24 cellular contexts compared by ENCODE assay signal in the genomic region with DNA sequence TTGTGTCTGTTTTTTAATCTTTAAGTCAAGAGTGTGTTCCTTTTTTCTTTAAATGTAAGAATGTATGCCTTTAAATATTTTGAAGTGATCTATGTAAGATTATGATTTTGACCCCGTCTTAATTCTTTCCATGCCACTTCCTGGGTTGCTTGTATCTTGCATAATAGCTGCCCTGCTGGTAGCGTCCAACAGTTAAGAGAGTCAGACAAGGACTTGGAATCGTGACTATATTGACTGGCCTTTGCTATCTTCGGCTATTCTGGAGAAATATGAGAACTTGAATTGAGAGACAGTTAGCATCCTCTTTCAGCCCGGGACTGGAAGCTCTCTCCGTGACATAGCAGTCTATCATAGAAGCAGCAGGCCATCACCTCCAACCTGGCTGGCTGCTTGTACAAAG. TPM values are rescaled to one million over a fixed set of nuclear protein-coding genes. Genes with fewer than 3 reads are reported as not detected.
DNase-seq lines count a peak whose midpoint lies in the region; ATAC-seq, FAIRE-seq and TF ChIP-seq lines count a peak whose summit lies in the region.
"Had no signal": no experiment of that assay in that cellular context is flagged by ENCODE, and none has a peak within 500 bp of the region (broad histone marks: within the 10 kb centered on the region; RNA-seq: fewer than 3 reads in every experiment).

No MANE protein-coding gene starts in this region.

- DNase-seq in right lobe of liver: no peak
- DNase-seq in HepG2 (ENCODE audit: low spot score): no peak
- peak; percentile 83 for DNase-seq in fibroblast of gingiva (ENCODE audit: low read depth)
- no peak for DNase-seq in COR-L47 (lab: John Stamatoyannopoulos, UW)
- no peak for DNase-seq in NCI-H2196 (lab: John Stamatoyannopoulos, UW; ENCODE audit: unreplicated experiment)
- DNase-seq in activated CD4-positive, alpha-beta T cell treated with anti-CD3 and anti-CD28 coated beads for 36 hours: no peak
- DNase-seq in effector memory CD4-positive, alpha-beta T cell: no peak
- DNase-seq: activated CD4-positive, alpha-beta T cell treated with anti-CD3 and anti-CD28 coated beads, Interleukin-2, amount 10 ng/mL, durations not matched to agents 24 days and 14 days; activated CD8-positive, alpha-beta memory T cell treated with anti-CD3 and anti-CD28 coated beads, Interleukin-2, amount 50 U/mL, for 4 hours; foreskin melanocyte; midbrain; NCI-H146; NCI-H748 treated with DMSO at 0.1 percent for 48 hours; SHP77 treated with DMSO at 0.1 percent for 48 hours; T-cell had no signal

- TF ChIP-seq EP300 in HepG2 (IDR thresholded peaks at IDR 0.05; ENCODE audit: low read depth in 2 of 2, low read length in 2 of 2) (no peak), HepG2 (CRISPR knock-in tag; IDR thresholded peaks at IDR 0.05; ENCODE audit: borderline replicate concordance) (no peak)

- no peaks in the 10 kb centered on the region for H3K9me3 Mint-ChIP-seq in nephron
- H3K9me3 Mint-ChIP-seq in activated CD4-positive, alpha-beta T cell treated with anti-CD3 and anti-CD28 coated beads for 36 hours (ENCODE audit: low read depth): no peaks in the 10 kb centered on the region
- H3K9me3 Mint-ChIP-seq: activated CD4-positive, alpha-beta T cell treated with anti-CD3 and anti-CD28 coated beads, Interleukin-2, amount 10 ng/mL, durations not matched to agents 24 days and 14 days; activated T-helper 2 cell treated with anti-CD3 and anti-CD28 coated beads, Interferon-gamma antibody, Interleukin-2, Interleukin-4, amounts not matched to agents 10 μg/mL and 5 μg/mL and 100 μg/mL, durations not matched to agents 14 hours and 24 hours and 36 hours; natural killer cell treated with Interleukin-12 subunit alpha and Interleukin-12 subunit beta and Interleukin-15 and Interleukin-18, amount 100 ng/mL, for 72 hours; T-cell had no signal

- no peak overlapping the region for H3K4me2 ChIP-seq in HepG2 (ENCODE audit: low read depth, low read length)

- peak in 1 of 4 donors; percentile 72 for ATAC-seq in right lobe of liver
- no peak for ATAC-seq in HepG2
- ATAC-seq in activated CD4-positive, alpha-beta T cell treated with anti-CD3 and anti-CD28 coated beads for 36 hours: no peak
- ATAC-seq: natural killer cell treated with Interleukin-12 subunit alpha and Interleukin-12 subunit beta and Interleukin-15 and Interleukin-18, amount 100 ng/mL, for 72 hours; T-cell had no signal

- H3K27me3 ChIP-seq in right lobe of liver (no peaks in the 10 kb centered on the region), HepG2 (ENCODE audit: control insufficient read depth in 1 of 2, insufficient read depth in 2 of 2, low read length in 2 of 2) (no peaks in the 10 kb centered on the region)
- H3K27me3 ChIP-seq in effector memory CD4-positive, alpha-beta T cell (replicated peaks; ENCODE audit: control insufficient read depth, insufficient read depth, low read length, poor library complexity, severe bottlenecking): no peaks in the 10 kb centered on the region
- H3K27me3 ChIP-seq: vagina had no signal

- no peak overlapping the region for H3K9ac ChIP-seq in HepG2 (ENCODE audit: insufficient read depth, low read depth, low read length)

- peaks cover 72% of the 10 kb centered on the region for H3K36me3 Mint-ChIP-seq in nephron (ENCODE audit: low read depth)
- no peaks in the 10 kb centered on the region for H3K36me3 Mint-ChIP-seq in activated CD4-positive, alpha-beta T cell treated with anti-CD3 and anti-CD28 coated beads for 36 hours (ENCODE audit: low read depth)
- H3K36me3 Mint-ChIP-seq: natural killer cell treated with Interleukin-12 subunit alpha and Interleukin-12 subunit beta and Interleukin-15 and Interleukin-18, amount 100 ng/mL, for 72 hours; T-cell had no signal

- peaks cover 0 to 3% (median 0%) of the 10 kb centered on the region in 4 donors for H3K36me3 ChIP-seq in right lobe of liver
- peaks cover 0 to 2% of the 10 kb centered on the region in 2 experiments; a peak in 1 of 5 replicates for H3K36me3 ChIP-seq in HepG2 (replicated peaks in 1 of 2; ENCODE audit: control insufficient read depth in 1 of 2, insufficient read depth in 2 of 2, low read length in 2 of 2)
- H3K36me3 ChIP-seq in effector memory CD4-positive, alpha-beta T cell (ENCODE audit: control insufficient read depth, insufficient read depth, low read length): no peaks in the 10 kb centered on the region
- H3K36me3 ChIP-seq: vagina had no signal

- BruUV-seq in HepG2 (replicated peaks; lab: Mats Ljungman, UMichigan): no TSS peak

- no peak overlapping the region for H3K4me3 Mint-ChIP-seq in nephron
- no peak overlapping the region for H3K4me3 Mint-ChIP-seq in activated CD4-positive, alpha-beta T cell treated with anti-CD3 and anti-CD28 coated beads for 36 hours
- H3K4me3 Mint-ChIP-seq: activated CD4-positive, alpha-beta T cell treated with anti-CD3 and anti-CD28 coated beads, Interleukin-2, amount 10 ng/mL, durations not matched to agents 24 days and 14 days; natural killer cell treated with Interleukin-12 subunit alpha and Interleukin-12 subunit beta and Interleukin-15 and Interleukin-18, amount 100 ng/mL, for 72 hours; T-cell had no signal

- TF ChIP-seq CTCF in right lobe of liver (IDR thresholded peaks at IDR 0.05): no peak
- TF ChIP-seq CTCF in HepG2 (CRISPR knock-in tag; IDR thresholded peaks at IDR 0.05): no peak
- TF ChIP-seq CTCF in nephron (IDR thresholded peaks at IDR 0.05; ENCODE audit: unreplicated experiment in 3 of 3): no peak

- H3K9me3 ChIP-seq in right lobe of liver: no peaks in the 10 kb centered on the region
- no peaks in the 10 kb centered on the region for H3K9me3 ChIP-seq in HepG2 (ENCODE audit: low read length)
- H3K9me3 ChIP-seq in effector memory CD4-positive, alpha-beta T cell (ENCODE audit: control insufficient read depth, low read length): no peaks in the 10 kb centered on the region
- H3K9me3 ChIP-seq: vagina had no signal

- POLR2A ChIA-PET in HepG2 (lab: Yijun Ruan, JAX): no interaction called here
- POLR2A ChIA-PET in activated CD4-positive, alpha-beta T cell treated with anti-CD3 and anti-CD28 coated beads for 36 hours (lab: Charles Lee): no interaction called here

- WGBS in right lobe of liver (ENCODE audit: insufficient coverage, low coverage, low lambda C conversion rate, missing lambda C conversion rate): 30% methylated on average over 4 of the region's 6 CpGs
- WGBS in HepG2 (ENCODE audit: low lambda C conversion rate): 92% methylated on average over 6 of the region's 6 CpGs

- no peaks in the 10 kb centered on the region for H3K27me3 Mint-ChIP-seq in nephron (ENCODE audit: low read depth)
- H3K27me3 Mint-ChIP-seq in activated CD4-positive, alpha-beta T cell treated with anti-CD3 and anti-CD28 coated beads for 36 hours: peaks cover 10% of the 10 kb centered on the region

- in situ Hi-C loops in HepG2 (cut with HindIII; ENCODE audit: extremely low pct_ligation_motif_present, low pct_unique_long_range_greater_than_20kb): no loop called here

- peak overlapping the region; percentile 8 to 60 (median 9) for H3K27ac Mint-ChIP-seq in nephron
- no peak overlapping the region for H3K27ac Mint-ChIP-seq in activated CD4-positive, alpha-beta T cell treated with anti-CD3 and anti-CD28 coated beads for 36 hours
- H3K27ac Mint-ChIP-seq: activated CD4-positive, alpha-beta T cell treated with anti-CD3 and anti-CD28 coated beads, Interleukin-2, amount 10 ng/mL, durations not matched to agents 24 days and 14 days; activated T-helper 2 cell treated with anti-CD3 and anti-CD28 coated beads, Interferon-gamma antibody, Interleukin-2, Interleukin-4, amounts not matched to agents 10 μg/mL and 5 μg/mL and 100 μg/mL, durations not matched to agents 14 hours and 24 hours and 36 hours; natural killer cell treated with Interleukin-12 subunit alpha and Interleukin-12 subunit beta and Interleukin-15 and Interleukin-18, amount 100 ng/mL, for 72 hours; T-cell had no signal

- no peak for TF ChIP-seq RAD21 in HepG2 (CRISPR knock-in tag; IDR thresholded peaks at IDR 0.05)

- no peaks in the 10 kb centered on the region for H4K20me1 ChIP-seq in HepG2 (ENCODE audit: insufficient read depth, low read length)

- intact Hi-C loops in right lobe of liver (cut with DNase I) (no loop called here), HepG2 (cut with micrococcal nuclease; ENCODE audit: unreplicated experiment) (no loop called here)
- intact Hi-C loops in activated CD4-positive, alpha-beta T cell treated with anti-CD3 and anti-CD28 coated beads for 36 hours (cut with DNase I, micrococcal nuclease): no loop called here

- CTCF ChIA-PET in HepG2 (lab: Yijun Ruan, JAX; ENCODE audit: low intra/inter-chr PET ratio, low total read pairs): no interaction called here
- CTCF ChIA-PET in activated CD4-positive, alpha-beta T cell treated with anti-CD3 and anti-CD28 coated beads for 36 hours (lab: Charles Lee): no interaction called here

- H3K4me1 Mint-ChIP-seq in nephron: peaks cover 36% of the 10 kb centered on the region
- no peaks in the 10 kb centered on the region for H3K4me1 Mint-ChIP-seq in activated CD4-positive, alpha-beta T cell treated with anti-CD3 and anti-CD28 coated beads for 36 hours
- H3K4me1 Mint-ChIP-seq: activated CD4-positive, alpha-beta T cell treated with anti-CD3 and anti-CD28 coated beads, Interleukin-2, amount 10 ng/mL, durations not matched to agents 24 days and 14 days; T-cell had no signal

- peak overlapping the region in 2 of 3 donors; percentile 3 to 15 for H3K27ac ChIP-seq in right lobe of liver
- no peak overlapping the region for H3K27ac ChIP-seq in HepG2 (ENCODE audit: extremely low read length, insufficient read depth, low read length)
- no peak overlapping the region for H3K27ac ChIP-seq in effector memory CD4-positive, alpha-beta T cell (ENCODE audit: insufficient read depth, low read length, poor library complexity, severe bottlenecking)
- H3K27ac ChIP-seq: C4-2B, HL-60, vagina had no signal

- H2AFZ ChIP-seq in HepG2 (ENCODE audit: low read length): no peak overlapping the region

- H3K4me3 ChIP-seq in right lobe of liver (no peak overlapping the region), HepG2 (replicated peaks in 1 of 3; ENCODE audit: insufficient read depth in 1 of 3, low read depth in 2 of 3, low read length in 3 of 3) (no peak overlapping the region)
- H3K4me3 ChIP-seq in effector memory CD4-positive, alpha-beta T cell (ENCODE audit: insufficient read depth, low read depth, low read length, poor library complexity, severe bottlenecking): no peak overlapping the region
- H3K4me3 ChIP-seq: vagina had no signal

- FAIRE-seq in HepG2 (lab: Jason Lieb, UNC): no peak
- FAIRE-seq: G401.6, GM19239, H54 had no signal

- H3K79me2 ChIP-seq in HepG2 (ENCODE audit: insufficient read depth, low read length): no peaks in the 10 kb centered on the region

- peaks cover 0 to 34% (median under 1%) of the 10 kb centered on the region in 4 donors for H3K4me1 ChIP-seq in right lobe of liver
- H3K4me1 ChIP-seq in HepG2 (ENCODE audit: insufficient read depth, low read length): peaks cover 17% of the 10 kb centered on the region
- no peaks in the 10 kb centered on the region for H3K4me1 ChIP-seq in effector memory CD4-positive, alpha-beta T cell (ENCODE audit: control insufficient read depth, insufficient read depth, low read length, poor library complexity, severe bottlenecking)

- TF ChIP-seq POLR2A in right lobe of liver (IDR thresholded peaks at IDR 0.05) (no peak), HepG2 (IDR thresholded peaks at IDR 0.05; ENCODE audit: insufficient read depth in 1 of 2, low read depth in 2 of 2, low read length in 2 of 2) (no peak)

RNA-seq across cellular contexts. Expression of a gene that starts 13.0 kb away (rescaled TPM):
- total RNA-seq in right lobe of liver (10 to 100 TPM; 14.7 to 61.7 (median 29.5) TPM), HepG2 (2016; rRNA removed; fragmentation: Illumina TruSeq; extraction: Trizol) (3.7 and 5.8 TPM in 2 replicates)
- 0.40 and 0.62 TPM in 2 replicates for total RNA-seq in HepG2 (2016; cell fraction: cytosol; rRNA removed; fragmentation: Illumina TruSeq; extraction: Trizol; ENCODE audit: low read depth)
- 2.3 and 7.2 TPM in 2 replicates for total RNA-seq in HepG2 (2016; cell fraction: insoluble cytoplasmic fraction; rRNA removed; fragmentation: Illumina TruSeq; extraction: Trizol)
- 1.4 and 1.5 TPM in 2 replicates for total RNA-seq in HepG2 (2016; cell fraction: membrane; rRNA removed; fragmentation: Illumina TruSeq; extraction: Trizol)
- 8.7 and 10.3 TPM in 2 replicates for total RNA-seq in HepG2 (2016; cell fraction: nucleus; rRNA removed; fragmentation: Illumina TruSeq; extraction: Trizol)
- 5.3 and 5.8 TPM in 2 replicates for polyA plus RNA-seq in HepG2 (2011; rRNA removed)
- 3.6 and 4.6 TPM in 2 replicates for polyA plus RNA-seq in HepG2 (2011; cell fraction: cytosol; rRNA removed)
- 7.4 and 8.5 TPM in 2 replicates for polyA plus RNA-seq in HepG2 (2011; cell fraction: nucleus; rRNA removed)
- polyA plus RNA-seq in HepG2 (2012): 7.2 and 14.9 TPM in 2 replicates
- 0.29 and 0.38 TPM in 2 replicates for polyA plus RNA-seq in HepG2 (2016; cell fraction: cytosol; fragmentation: Illumina TruSeq; extraction: Trizol; ENCODE audit: low read depth)
- polyA plus RNA-seq in HepG2 (2016; cell fraction: insoluble cytoplasmic fraction; fragmentation: Illumina TruSeq; extraction: Trizol; ENCODE audit: low read depth): 2.2 and 2.4 TPM in 2 replicates
- polyA plus RNA-seq in HepG2 (2016; cell fraction: membrane; fragmentation: Illumina TruSeq; extraction: Trizol; ENCODE audit: low read depth): 0.31 and 0.57 TPM in 2 replicates
- 6.3 and 7.6 TPM in 2 replicates for polyA plus RNA-seq in HepG2 (2016; cell fraction: nucleus; fragmentation: Illumina TruSeq; extraction: Trizol; ENCODE audit: insufficient read depth, low read depth)
- polyA minus RNA-seq in HepG2 (2011; rRNA and poly(A)+ RNA removed; ENCODE audit: low replicate concordance): 10.2 and 16.5 TPM in 2 replicates
- polyA minus RNA-seq in HepG2 (2011; cell fraction: cytosol; rRNA and poly(A)+ RNA removed): 12.9 and 14.9 TPM in 2 replicates
- 20.0 and 24.4 TPM in 2 replicates for polyA minus RNA-seq in HepG2 (2011; cell fraction: nucleus; rRNA and poly(A)+ RNA removed)
- total RNA-seq in activated CD4-positive, alpha-beta T cell treated with anti-CD3 and anti-CD28 coated beads for 36 hours: under 1 TPM; 0.21 to 0.44 TPM

Comparison
In these comparisons a context has a peak if more than half of its experiments do, and no peak if none do; other contexts are left out.
1. H3K27ac ChIP-seq: peak in right lobe of liver (2 of 3); none in HepG2 (single experiment) and effector memory CD4-positive, alpha-beta T cell (single experiment).